Comparison of ENCODE assay signal across 9 cellular contexts in genomic region chr1:53982762-53983101, GRCh38. TPM values are rescaled to one million over a fixed set of nuclear protein-coding genes. Genes with fewer than 3 reads are reported as not detected.
DNase-seq lines count a peak whose midpoint lies in the region; TF ChIP-seq lines count a peak whose summit lies in the region.
"Had no signal": no experiment of that assay in that cellular context is flagged by ENCODE, and none has a peak within 500 bp of the region (broad histone marks: within the 10 kb centered on the region; RNA-seq: fewer than 3 reads in every experiment).

No MANE protein-coding gene starts in this region.

- DNase-seq in SJCRH30 = no peak
- DNase-seq in epithelial cell of esophagus (ENCODE audit: low read depth) = no peak
- DNase-seq in type B pancreatic cell (ENCODE audit: extremely low spot score, unreplicated experiment) = no peak
- no peak for DNase-seq in Karpas-422
- no peak for DNase-seq in stimulated activated CD4-positive, alpha-beta T cell treated with anti-CD3 and anti-CD28 coated beads, Interleukin-12 subunit alpha, Interleukin-12 subunit beta, amount 100 ng/mL, for 4 hours
- no peak for DNase-seq in substantia nigra (lab: John Stamatoyannopoulos, UW)
- DNase-seq: stimulated activated naive CD8-positive, alpha-beta T cell treated with anti-CD3 and anti-CD28 coated beads, Interleukin-15, Interleukin-2, amounts not matched to agents 100 U/mL and 50 U/mL, for 24 hours had no signal

- H3K36me3 ChIP-seq in SJCRH30 (no peaks in the 10 kb centered on the region), muscle layer of duodenum (ENCODE audit: control insufficient read depth in 1 of 2, insufficient read depth in 2 of 2, low read length in 2 of 2) (no peaks in the 10 kb centered on the region), Karpas-422 (ENCODE audit: insufficient read depth, low read length) (no peaks in the 10 kb centered on the region)

- no peaks in the 10 kb centered on the region for H3K79me2 ChIP-seq in Karpas-422 (ENCODE audit: low read length)

- peak overlapping the region; percentile 28; the same call in 1 of the 2 replicates for H3K4me3 ChIP-seq in SJCRH30
- H3K4me3 ChIP-seq in epithelial cell of esophagus (ENCODE audit: low read length) = peak overlapping the region; percentile 2
- H3K4me3 ChIP-seq in muscle layer of duodenum (ENCODE audit: low read depth in 1 of 2, low read length in 2 of 2) = peak overlapping the region; percentile 54 to 58
- no peak overlapping the region for H3K4me3 ChIP-seq in Karpas-422 (ENCODE audit: low read length)

- peak overlapping the region; percentile 81 for H3K27ac Mint-ChIP-seq in type B pancreatic cell
- H3K27ac Mint-ChIP-seq: T-helper 2 cell treated with Interferon-gamma antibody and Interleukin-4, amounts not matched to agents 5 μg/mL and 100 μg/mL, for 36 hours had no signal

- no peak for TF ChIP-seq CTCF in epithelial cell of esophagus (IDR thresholded peaks at IDR 0.05; ENCODE audit: insufficient read depth, low read depth, low read length, missing control alignments)
- no peak for TF ChIP-seq CTCF in type B pancreatic cell (conservative IDR thresholded peaks at IDR 0.05)

- H2AFZ ChIP-seq in Karpas-422 (ENCODE audit: low read length) = no peak overlapping the region

- H3K27ac ChIP-seq in SJCRH30 (no peak overlapping the region), muscle layer of duodenum (ENCODE audit: low read length) (no peak overlapping the region), Karpas-422 (ENCODE audit: low read length) (no peak overlapping the region), substantia nigra (ENCODE audit: low read depth, low read length, poor library complexity, severe bottlenecking) (no peak overlapping the region)

- H3K9ac ChIP-seq in Karpas-422 (ENCODE audit: low read length) = no peak overlapping the region

- no peaks in the 10 kb centered on the region for H3K9me2 ChIP-seq in Karpas-422 (replicated peaks; ENCODE audit: insufficient read depth, low read length)

- no peaks in the 10 kb centered on the region for H4K20me1 ChIP-seq in Karpas-422 (ENCODE audit: insufficient read depth, low read depth, low read length)

- H3K36me3 Mint-ChIP-seq in type B pancreatic cell = no peaks in the 10 kb centered on the region

- H3K4me2 ChIP-seq in Karpas-422 (ENCODE audit: low read depth, low read length, poor library complexity, severe bottlenecking) = no peak overlapping the region

- H3K4me1 ChIP-seq in SJCRH30 (no peaks in the 10 kb centered on the region; the same call in 1 of the 2 replicates), muscle layer of duodenum (ENCODE audit: control insufficient read depth in 1 of 2, insufficient read depth in 2 of 2, low read length in 2 of 2) (peaks cover 3 to 10% of the 10 kb centered on the region in 2 donors), Karpas-422 (ENCODE audit: low read length) (peaks cover 10% of the 10 kb centered on the region)

- H3K27me3 Mint-ChIP-seq in type B pancreatic cell = no peaks in the 10 kb centered on the region

- no peaks in the 10 kb centered on the region for H3K27me3 ChIP-seq in SJCRH30
- no peaks in the 10 kb centered on the region for H3K27me3 ChIP-seq in muscle layer of duodenum (ENCODE audit: low read depth, low read length)
- no peaks in the 10 kb centered on the region for H3K27me3 ChIP-seq in Karpas-422 (ENCODE audit: low read length)

- H3K4me3 Mint-ChIP-seq in type B pancreatic cell = peak overlapping the region; percentile 78
- H3K4me3 Mint-ChIP-seq: T-helper 2 cell treated with Interferon-gamma antibody and Interleukin-4, amounts not matched to agents 5 μg/mL and 100 μg/mL, for 36 hours had no signal

- peaks cover 21% of the 10 kb centered on the region for H3K4me1 Mint-ChIP-seq in type B pancreatic cell (ENCODE audit: unreplicated experiment)

- H3K9me3 ChIP-seq in SJCRH30 (replicated peaks) (no peaks in the 10 kb centered on the region), muscle layer of duodenum (ENCODE audit: control insufficient read depth in 1 of 2, low read length in 2 of 2) (no peaks in the 10 kb centered on the region), Karpas-422 (ENCODE audit: low read length) (no peaks in the 10 kb centered on the region)

- no peaks in the 10 kb centered on the region for H3K9me3 Mint-ChIP-seq in type B pancreatic cell
- H3K9me3 Mint-ChIP-seq: T-helper 2 cell treated with Interferon-gamma antibody and Interleukin-4, amounts not matched to agents 5 μg/mL and 100 μg/mL, for 36 hours had no signal

RNA-seq across cellular contexts. Expression of gene LDLRAD1, which starts 35.3 kb away (rescaled TPM):
- total RNA-seq in SJCRH30 (2014; rRNA removed; shearing (Covaris generic)) = not detected in 2 replicates
- total RNA-seq in type B pancreatic cell (ENCODE audit: low replicate concordance) = 1.3 and 1.5 TPM in 2 replicates
- not detected in 2 replicates for total RNA-seq in Karpas-422 (2014; rRNA removed; shearing (Covaris generic); ENCODE audit: low replicate concordance)

RNA-seq across cellular contexts. Expression of gene LRRC42, which starts 36.6 kb away (rescaled TPM):
- 48.4 and 50.7 TPM in 2 replicates for total RNA-seq in SJCRH30 (2014; rRNA removed; shearing (Covaris generic))
- total RNA-seq in type B pancreatic cell (ENCODE audit: low replicate concordance) = 50.1 and 52.9 TPM in 2 replicates
- total RNA-seq in Karpas-422 (2014; rRNA removed; shearing (Covaris generic); ENCODE audit: low replicate concordance) = 37.7 and 50.1 TPM in 2 replicates

RNA-seq across cellular contexts. Expression of gene IFT25, which starts 37.2 kb away (rescaled TPM):
- total RNA-seq in SJCRH30 (2014; rRNA removed; shearing (Covaris generic)) = 110 and 119 TPM in 2 replicates
- 21.2 and 41.2 TPM in 2 replicates for total RNA-seq in type B pancreatic cell (ENCODE audit: low replicate concordance)
- total RNA-seq in Karpas-422 (2014; rRNA removed; shearing (Covaris generic); ENCODE audit: low replicate concordance) = 79.3 and 102 TPM in 2 replicates
